12 cellular contexts compared by ENCODE assay signal in the genomic region with DNA sequence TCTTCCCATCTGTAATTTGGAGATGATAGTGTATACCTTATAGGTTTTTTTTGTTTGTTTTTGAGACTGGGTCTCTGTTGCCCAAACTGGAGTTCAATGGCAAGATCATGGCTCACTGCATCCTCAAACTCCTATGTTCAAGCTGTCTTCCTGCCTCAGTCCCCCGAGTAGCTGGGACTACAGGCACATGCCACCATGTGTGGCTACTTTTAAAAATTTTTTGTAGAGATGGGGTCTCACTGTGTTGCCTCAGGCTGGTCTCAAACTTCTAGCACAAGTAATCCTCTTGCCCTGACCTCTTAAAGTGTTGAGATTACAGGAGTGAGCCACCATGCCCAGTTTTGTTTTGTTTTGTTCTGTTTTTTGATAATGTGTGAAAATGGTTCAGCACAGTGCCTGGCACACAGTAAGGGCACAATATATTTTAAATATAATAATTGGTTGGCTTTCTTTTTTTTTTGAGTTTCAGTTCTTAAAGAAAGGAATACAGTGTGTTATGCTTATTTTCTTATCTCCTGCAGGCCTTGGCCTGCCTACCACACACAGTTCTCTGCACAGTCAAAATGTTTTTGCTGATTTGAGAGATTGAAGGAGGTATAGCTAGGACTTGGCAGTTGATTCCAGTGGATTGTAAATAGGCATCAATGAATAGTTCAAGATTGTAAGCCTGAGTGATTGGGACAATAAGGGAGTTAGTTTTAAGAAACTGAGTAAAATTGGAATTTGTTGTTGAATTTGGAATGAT. TPM values are rescaled to one million over a fixed set of nuclear protein-coding genes. Genes with fewer than 3 reads are reported as not detected.
DNase-seq lines count a peak whose midpoint lies in the region; ATAC-seq and TF ChIP-seq lines count a peak whose summit lies in the region.
"Had no signal": no experiment of that assay in that cellular context is flagged by ENCODE, and none has a peak within 500 bp of the region (broad histone marks: within the 10 kb centered on the region; RNA-seq: fewer than 3 reads in every experiment).

No MANE protein-coding gene starts in this region.

- no peaks in the 10 kb centered on the region for H3K27me3 ChIP-seq in CD8-positive, alpha-beta T cell (ENCODE audit: insufficient read depth, low read length)
- no peaks in the 10 kb centered on the region for H3K27me3 ChIP-seq in GM23338 (ENCODE audit: insufficient read depth)
- H3K27me3 ChIP-seq: right atrium auricular region had no signal

- 0 out of 2 replicates have a peak overlapping the region, but pooled peaks have one; percentile 33 for H3K4me2 ChIP-seq in GM23338

- H3K27ac Mint-ChIP-seq in CD8-positive, alpha-beta T cell, result peak overlapping the region; percentile 62
- H3K27ac Mint-ChIP-seq in GM23338 (peak overlapping the region; percentile 26; the same call in 1 of the 2 replicates), mesothelial cell of epicardium (peak overlapping the region; percentile 73)
- H3K27ac Mint-ChIP-seq in activated T-helper 17 cell treated with anti-CD3 and anti-CD28 coated beads, Interleukin-2, amount 50 U/mL, for 72 hours, result peak overlapping the region; percentile 49

- peaks cover 92% of the 10 kb centered on the region for H3K4me1 Mint-ChIP-seq in CD8-positive, alpha-beta T cell (ENCODE audit: low read depth)
- H3K4me1 Mint-ChIP-seq in GM23338 (peaks cover 78% of the 10 kb centered on the region), mesothelial cell of epicardium (peaks cover 70% of the 10 kb centered on the region)
- H3K4me1 Mint-ChIP-seq in activated T-helper 17 cell treated with anti-CD3 and anti-CD28 coated beads, Interleukin-2, amount 50 U/mL, for 72 hours, result peaks cover 71% of the 10 kb centered on the region

- no peaks in the 10 kb centered on the region for H3K9me3 ChIP-seq in CD8-positive, alpha-beta T cell (ENCODE audit: low read length)
- H3K9me3 ChIP-seq: right atrium auricular region had no signal

- no peak overlapping the region for H2AFZ ChIP-seq in GM23338

- peak overlapping the region; percentile 100 for H3K4me3 Mint-ChIP-seq in CD8-positive, alpha-beta T cell
- no peak overlapping the region for H3K4me3 Mint-ChIP-seq in GM23338
- peak overlapping the region; percentile 93 for H3K4me3 Mint-ChIP-seq in activated T-helper 17 cell treated with anti-CD3 and anti-CD28 coated beads, Interleukin-2, amount 50 U/mL, for 72 hours
- H3K4me3 Mint-ChIP-seq in mesothelial cell of epicardium, result no peak overlapping the region

- H3K4me1 ChIP-seq in CD8-positive, alpha-beta T cell (ENCODE audit: insufficient read depth, low read length), result peaks cover 89% of the 10 kb centered on the region
- H3K4me1 ChIP-seq in GM23338 (ENCODE audit: insufficient read depth), result peaks cover 73% of the 10 kb centered on the region

- H3K36me3 Mint-ChIP-seq in CD8-positive, alpha-beta T cell, result peaks cover 50% of the 10 kb centered on the region
- H3K36me3 Mint-ChIP-seq in GM23338 (ENCODE audit: low read depth) (peaks cover 11% of the 10 kb centered on the region; the same call in 2 of the 3 replicates), mesothelial cell of epicardium (peaks cover 2% of the 10 kb centered on the region)
- H3K36me3 Mint-ChIP-seq in activated T-helper 17 cell treated with anti-CD3 and anti-CD28 coated beads, Interleukin-2, amount 50 U/mL, for 72 hours (ENCODE audit: low read depth), result peaks cover 89% of the 10 kb centered on the region

- no peaks in the 10 kb centered on the region for H3K27me3 Mint-ChIP-seq in CD8-positive, alpha-beta T cell (ENCODE audit: low read depth)
- H3K27me3 Mint-ChIP-seq in GM23338 (ENCODE audit: insufficient read depth, low read depth, poor library complexity) (peaks cover under 1% of the 10 kb centered on the region), mesothelial cell of epicardium (ENCODE audit: low read depth) (no peaks in the 10 kb centered on the region)
- H3K27me3 Mint-ChIP-seq in activated T-helper 17 cell treated with anti-CD3 and anti-CD28 coated beads, Interleukin-2, amount 50 U/mL, for 72 hours, result no peaks in the 10 kb centered on the region

- peaks cover 53% of the 10 kb centered on the region for H4K20me1 ChIP-seq in GM23338 (replicated peaks; ENCODE audit: insufficient read depth)

- H3K27ac ChIP-seq in CD8-positive, alpha-beta T cell (ENCODE audit: low read depth, low read length), result no peak overlapping the region
- no peak overlapping the region for H3K27ac ChIP-seq in GM23338 (ENCODE audit: low read depth)
- H3K27ac ChIP-seq: right atrium auricular region had no signal

- intact Hi-C loops in CD8-positive, alpha-beta T cell (cut with DNase I, micrococcal nuclease), result loop anchor here (2.0 to 10.0 kb wide), 3 partner anchors 13 to 1841 kb away; partner anchors contain the start of genes SLC20A1 (in 1 of the 2) and TMEM87B (in 1 of the 2)

- H3K9me3 Mint-ChIP-seq in CD8-positive, alpha-beta T cell, result no peaks in the 10 kb centered on the region
- H3K9me3 Mint-ChIP-seq in GM23338 (no peaks in the 10 kb centered on the region), mesothelial cell of epicardium (no peaks in the 10 kb centered on the region)
- H3K9me3 Mint-ChIP-seq in activated T-helper 17 cell treated with anti-CD3 and anti-CD28 coated beads, Interleukin-2, amount 50 U/mL, for 72 hours, result no peaks in the 10 kb centered on the region

- no peaks in the 10 kb centered on the region for H3K36me3 ChIP-seq in CD8-positive, alpha-beta T cell (ENCODE audit: insufficient read depth, low read length)
- H3K36me3 ChIP-seq in GM23338 (ENCODE audit: insufficient read depth), result no peaks in the 10 kb centered on the region
- H3K36me3 ChIP-seq: right atrium auricular region had no signal

- no peak for ATAC-seq in CD8-positive, alpha-beta T cell
- ATAC-seq in GM23338 (no peak), GM18907 (IDR thresholded peaks at IDR 0.05; ENCODE audit: unreplicated experiment) (no peak), GM21360 (IDR thresholded peaks at IDR 0.05; ENCODE audit: unreplicated experiment) (no peak)
- ATAC-seq in activated T-helper 17 cell treated with anti-CD3 and anti-CD28 coated beads, Interleukin-2, amount 50 U/mL, for 72 hours (replicated peaks), result peak; percentile 23

- H3K79me2 ChIP-seq in GM23338 (replicated peaks; ENCODE audit: insufficient read depth), result peaks cover 100% of the 10 kb centered on the region

- H3K4me3 ChIP-seq in CD8-positive, alpha-beta T cell (ENCODE audit: low read depth, low read length), result no peak overlapping the region
- no peak overlapping the region for H3K4me3 ChIP-seq in GM23338
- H3K4me3 ChIP-seq: lung, right atrium auricular region had no signal

- no peak for DNase-seq in CD8-positive, alpha-beta T cell
- DNase-seq in GM23338 (ENCODE audit: low spot score), result no peak
- no peak for DNase-seq in mesothelial cell of epicardium (ENCODE audit: low spot score in 2 of 2, unreplicated experiment in 2 of 2)
- DNase-seq in kidney glomerular epithelial cell (lab: John Stamatoyannopoulos, UW), result no peak
- DNase-seq in DMS 273 (lab: John Stamatoyannopoulos, UW; ENCODE audit: unreplicated experiment), result no peak
- DNase-seq: DMS53, NCI-H187 had no signal

- CTCF ChIA-PET in CD8-positive, alpha-beta T cell (lab: Charles Lee), result no interaction called here

- POLR2A ChIA-PET in CD8-positive, alpha-beta T cell (lab: Charles Lee), result interaction anchor here (0.6 to 2.5 kb wide), 3 partner anchors 139 to 1672 kb away, joined by 3 to 11 read pairs (median 5); partner anchors contain the start of gene SLC35F5

- TF ChIP-seq CTCF in CD8-positive, alpha-beta T cell (IDR thresholded peaks at IDR 0.05), result no peak
- TF ChIP-seq CTCF in GM23338 (conservative IDR thresholded peaks at IDR 0.05; ENCODE audit: low read depth in 2 of 2), result no peak
- TF ChIP-seq CTCF in mesothelial cell of epicardium (IDR thresholded peaks at IDR 0.05; ENCODE audit: unreplicated experiment), result no peak

- H3F3A ChIP-seq in GM23338 (replicated peaks; ENCODE audit: low read depth), result no peaks in the 10 kb centered on the region

- H3K9me2 ChIP-seq in GM23338 (ENCODE audit: insufficient read depth), result no peaks in the 10 kb centered on the region

TF ChIP-seq in GM23338, 12 proteins besides CTCF, POLR2A, EP300 and RAD21 (continues in another document):
- no peak for TF ChIP-seq CREB1 (CRISPR knock-in tag; IDR thresholded peaks at IDR 0.05; ENCODE audit: low read depth)
- no peak for TF ChIP-seq NANOG (IDR thresholded peaks at IDR 0.05; ENCODE audit: borderline replicate concordance)
- TF ChIP-seq POLR2AphosphoS5 (IDR thresholded peaks at IDR 0.05; ENCODE audit: low read depth), result no peak
- TF ChIP-seq, protein P1, sequence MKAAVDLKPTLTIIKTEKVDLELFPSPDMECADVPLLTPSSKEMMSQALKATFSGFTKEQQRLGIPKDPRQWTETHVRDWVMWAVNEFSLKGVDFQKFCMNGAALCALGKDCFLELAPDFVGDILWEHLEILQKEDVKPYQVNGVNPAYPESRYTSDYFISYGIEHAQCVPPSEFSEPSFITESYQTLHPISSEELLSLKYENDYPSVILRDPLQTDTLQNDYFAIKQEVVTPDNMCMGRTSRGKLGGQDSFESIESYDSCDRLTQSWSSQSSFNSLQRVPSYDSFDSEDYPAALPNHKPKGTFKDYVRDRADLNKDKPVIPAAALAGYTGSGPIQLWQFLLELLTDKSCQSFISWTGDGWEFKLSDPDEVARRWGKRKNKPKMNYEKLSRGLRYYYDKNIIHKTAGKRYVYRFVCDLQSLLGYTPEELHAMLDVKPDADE (IDR thresholded peaks at IDR 0.05), result no peak
- no peak for TF ChIP-seq EZH2phosphoT487 (IDR thresholded peaks at IDR 0.05; ENCODE audit: unreplicated experiment)
- no peak for TF ChIP-seq JUNB (IDR thresholded peaks at IDR 0.05; ENCODE audit: unreplicated experiment)

RNA-seq across cellular contexts. Expression of gene ACTR3, which starts 6.1 kb away (rescaled TPM):
- 100 to 1,000 TPM; 121 to 122 TPM for total RNA-seq in CD8-positive, alpha-beta T cell
- 137 and 138 TPM in 2 replicates for total RNA-seq in GM23338 (2014; rRNA removed; shearing (Covaris generic))
- 47.8 and 63.7 TPM in 2 replicates for polyA plus RNA-seq in GM23338 (2016; fragmentation: Nextera tagmentation; extraction: Ambion mirVana)
- 100 to 1,000 TPM; 441 to 618 TPM for total RNA-seq in activated T-helper 17 cell treated with anti-CD3 and anti-CD28 coated beads, Interleukin-2, amount 50 U/mL, for 72 hours
- total RNA-seq in mesothelial cell of epicardium, result 150 to 163 TPM (median 151 TPM) in 3 replicates

Comparison
In these comparisons a context has a peak if more than half of its experiments do, and no peak if none do; other contexts are left out.
1. H3K4me3 Mint-ChIP-seq: peak in CD8-positive, alpha-beta T cell (single experiment) and activated T-helper 17 cell treated with anti-CD3 and anti-CD28 coated beads, Interleukin-2, amount 50 U/mL, for 72 hours (single experiment); none in GM23338 (single experiment) and mesothelial cell of epicardium (single experiment).
2. Peak in every context shown above with its lines, with median percentiles within 50 percentile points of each other: H3K27ac Mint-ChIP-seq.